Comparison of ENCODE assay signal across 1 cellular context in the genomic region with DNA sequence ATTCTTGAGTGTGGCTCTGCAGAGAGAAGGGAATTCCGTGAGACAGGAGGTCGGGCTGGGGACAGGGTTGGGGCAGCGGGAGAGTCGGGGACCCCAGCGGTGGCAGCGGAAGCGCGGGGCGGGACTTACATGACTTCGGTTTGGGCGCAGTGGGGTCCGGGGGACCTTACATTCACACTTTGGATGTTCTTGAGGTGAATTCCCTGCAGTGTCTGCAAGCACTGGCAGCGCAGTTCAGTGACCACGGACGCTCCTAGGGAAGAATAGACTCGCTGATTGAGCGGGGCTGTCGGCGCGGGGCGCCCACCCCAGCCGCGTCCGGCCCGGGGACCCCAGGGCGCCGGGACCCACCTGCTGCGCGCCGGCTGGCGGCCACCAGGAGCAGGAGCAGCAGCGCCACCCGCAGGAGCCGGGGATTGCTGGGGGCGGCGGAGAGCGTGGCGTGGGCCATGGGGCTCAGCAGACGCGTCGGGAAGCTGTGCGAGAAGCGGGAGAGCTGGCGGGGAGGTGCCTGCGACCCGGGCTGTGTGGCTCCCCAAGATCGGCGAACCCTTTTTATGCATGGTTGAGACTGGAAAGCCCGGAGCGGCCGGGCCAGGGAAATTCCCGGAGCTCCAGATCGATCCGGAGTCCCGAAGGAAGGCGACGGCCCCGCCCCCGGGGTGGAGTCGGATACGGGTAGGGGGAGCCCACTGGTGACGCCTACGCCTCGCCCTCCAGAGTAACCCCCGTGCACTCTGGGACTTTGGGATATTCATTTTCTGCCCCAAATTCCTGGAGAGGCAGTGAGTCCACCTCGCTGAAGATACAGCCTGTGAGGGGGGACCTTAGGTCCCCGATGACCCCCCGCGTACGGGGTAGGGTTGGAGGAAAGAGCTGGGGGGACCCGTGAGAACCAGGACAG.
A peak's percentile ranks its signal among the peaks of the same experiment; 100 is the strongest.
TF ChIP-seq lines count a peak whose summit lies in the region.

A gene (minus strand): TSS at position 529 of the 904 bp plus-strand sequence. CDS start 78 bp downstream, at position 451.

TF ChIP-seq in K562, 482 proteins besides CTCF, POLR2A, EP300 and RAD21 (continued from another document):
- TF ChIP-seq ZNF384 (IDR thresholded peaks at IDR 0.05; ENCODE audit: low read depth, low read length) (no peak), TAF9B (IDR thresholded peaks at IDR 0.05; ENCODE audit: partially characterized antibody) (peak; percentile 59), GATAD2A (IDR thresholded peaks at IDR 0.05) (peak; percentile 79), POLR3G (IDR thresholded peaks at IDR 0.05; ENCODE audit: extremely low read depth, insufficient read length, insufficient replicate concordance) (no peak), KDM4B (IDR thresholded peaks at IDR 0.05; ENCODE audit: borderline replicate concordance in 2 of 2, low read depth in 1 of 2) (no peak), KLF1 (tag; IDR thresholded peaks at IDR 0.05) (no peak)
- TF ChIP-seq, protein P1, sequence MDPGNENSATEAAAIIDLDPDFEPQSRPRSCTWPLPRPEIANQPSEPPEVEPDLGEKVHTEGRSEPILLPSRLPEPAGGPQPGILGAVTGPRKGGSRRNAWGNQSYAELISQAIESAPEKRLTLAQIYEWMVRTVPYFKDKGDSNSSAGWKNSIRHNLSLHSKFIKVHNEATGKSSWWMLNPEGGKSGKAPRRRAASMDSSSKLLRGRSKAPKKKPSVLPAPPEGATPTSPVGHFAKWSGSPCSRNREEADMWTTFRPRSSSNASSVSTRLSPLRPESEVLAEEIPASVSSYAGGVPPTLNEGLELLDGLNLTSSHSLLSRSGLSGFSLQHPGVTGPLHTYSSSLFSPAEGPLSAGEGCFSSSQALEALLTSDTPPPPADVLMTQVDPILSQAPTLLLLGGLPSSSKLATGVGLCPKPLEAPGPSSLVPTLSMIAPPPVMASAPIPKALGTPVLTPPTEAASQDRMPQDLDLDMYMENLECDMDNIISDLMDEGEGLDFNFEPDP (CRISPR knock-in tag; IDR thresholded peaks at IDR 0.05), result no peak
- TF ChIP-seq, protein P2, sequence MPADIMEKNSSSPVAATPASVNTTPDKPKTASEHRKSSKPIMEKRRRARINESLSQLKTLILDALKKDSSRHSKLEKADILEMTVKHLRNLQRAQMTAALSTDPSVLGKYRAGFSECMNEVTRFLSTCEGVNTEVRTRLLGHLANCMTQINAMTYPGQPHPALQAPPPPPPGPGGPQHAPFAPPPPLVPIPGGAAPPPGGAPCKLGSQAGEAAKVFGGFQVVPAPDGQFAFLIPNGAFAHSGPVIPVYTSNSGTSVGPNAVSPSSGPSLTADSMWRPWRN (IDR thresholded peaks at IDR 0.05; ENCODE audit: low read depth), result no peak
